Comparison of ENCODE assay signal across 24 cellular contexts in genomic region chr5:171642894-171643293, GRCh38.
"Had no signal": no experiment of that assay in that cellular context is flagged by ENCODE, and none has a peak within 500 bp of the region (broad histone marks: within the 10 kb centered on the region; RNA-seq: fewer than 3 reads in every experiment).

No MANE protein-coding gene starts in this region.

- H3K9me3 ChIP-seq: esophagus squamous epithelium, gastrocnemius medialis, heart right ventricle, left lung, lower lobe of right lung, mucosa of descending colon had no signal

- H3K36me3 Mint-ChIP-seq: mesothelial cell of epicardium, naive B cell had no signal

- H3K4me1 Mint-ChIP-seq: naive B cell had no signal

- H3K9me3 Mint-ChIP-seq: effector memory CD8-positive, alpha-beta T cell; endodermal cell; mesothelial cell of epicardium; naive B cell had no signal

- DNase-seq: dermis blood vessel endothelial cell; effector CD8-positive, alpha-beta T cell; effector memory CD8-positive, alpha-beta T cell; endodermal cell; erythroblast; esophagus squamous epithelium; foreskin fibroblast; foreskin melanocyte; gastrocnemius medialis; glutamatergic neuron; head of caudate nucleus; heart right ventricle; hippocampal formation; left cardiac atrium; left lung; left ventricle myocardium superior; lower lobe of right lung; mesenchymal stem cell; mucosa of descending colon; naive B cell had no signal

- H3K4me3 ChIP-seq: coronary artery, esophagus squamous epithelium, gastrocnemius medialis, heart right ventricle, left lung, lower lobe of right lung, mucosa of descending colon had no signal

- H3K27ac ChIP-seq: coronary artery, epithelial cell of prostate, esophagus squamous epithelium, gastrocnemius medialis, left lung, lower lobe of right lung had no signal

- H3K36me3 ChIP-seq: esophagus squamous epithelium, gastrocnemius medialis, heart right ventricle, left lung, lower lobe of right lung had no signal

- H3K4me3 Mint-ChIP-seq: effector memory CD8-positive, alpha-beta T cell; endodermal cell; mesothelial cell of epicardium; naive B cell had no signal

- H3K27ac Mint-ChIP-seq: effector memory CD8-positive, alpha-beta T cell; endodermal cell; mesothelial cell of epicardium; naive B cell had no signal

- H3K27me3 ChIP-seq: gastrocnemius medialis, heart right ventricle had no signal

- ATAC-seq: effector memory CD8-positive, alpha-beta T cell; esophagus mucosa; gastrocnemius medialis; heart right ventricle; left cardiac atrium; left lung; left ventricle myocardium superior; lower lobe of right lung; mucosa of descending colon had no signal

- H3K4me1 ChIP-seq: left lung, lower lobe of right lung had no signal
